18 cellular contexts compared by ENCODE assay signal in genomic region chr1:119865607-119866006, GRCh38. TPM values are rescaled to one million over a fixed set of nuclear protein-coding genes. Genes with fewer than 3 reads are reported as not detected.
DNase-seq lines count a peak whose midpoint lies in the region; ATAC-seq and TF ChIP-seq lines count a peak whose summit lies in the region.
"Had no signal": no experiment of that assay in that cellular context is flagged by ENCODE, and none has a peak within 500 bp of the region (broad histone marks: within the 10 kb centered on the region; RNA-seq: fewer than 3 reads in every experiment).

No MANE protein-coding gene starts in this region.

- H3K14ac ChIP-seq in mesenchymal stem cell (ENCODE audit: low read length in 2 of 2): no peak overlapping the region

- H2BK15ac ChIP-seq in mesenchymal stem cell (ENCODE audit: low read depth, poor library complexity, severe bottlenecking): no peak overlapping the region

- no peak for ATAC-seq in left lobe of liver
- ATAC-seq: K562 had no signal

- DNase-seq in AG10803 (ENCODE audit: low read depth) (peak; percentile 92), HCEC 1CT (peak; percentile 85), fibroblast of gingiva (ENCODE audit: low read depth) (peak; percentile 89), mesenchymal stem cell (peak; percentile 31), Peyer's patch (no peak), NCI-H1417 (lab: John Stamatoyannopoulos, UW) (no peak), left lobe of liver (ENCODE audit: low spot score) (no peak), DMS114 treated with DMSO at 0.1 percent for 48 hours (lab: John Stamatoyannopoulos, UW; ENCODE audit: unreplicated experiment) (no peak)
- DNase-seq: ACHN, COR-L47, NCI-H1048, NCI-H2107, NCI-H345, NCI-H526 treated with DMSO at 0.1 percent for 48 hours had no signal

- no peaks in the 10 kb centered on the region for H3K9me3 ChIP-seq in mesenchymal stem cell (ENCODE audit: control insufficient read depth, low read length)
- no peaks in the 10 kb centered on the region for H3K9me3 ChIP-seq in Peyer's patch

- H3K79me1 ChIP-seq in mesenchymal stem cell (replicated peaks; ENCODE audit: low read length, poor library complexity, severe bottlenecking): no peaks in the 10 kb centered on the region

- TF ChIP-seq CTCF in AG10803 (conservative IDR thresholded peaks at IDR 0.05; ENCODE audit: low read length) (no peak), Peyer's patch (IDR thresholded peaks at IDR 0.05) (no peak)

- H3K18ac ChIP-seq in mesenchymal stem cell (ENCODE audit: low read depth in 1 of 2, low read length in 2 of 2): no peak overlapping the region

- WGBS in mesenchymal stem cell: 16% methylated on average over 3 of the region's 4 CpGs

- H3K36me3 ChIP-seq in mesenchymal stem cell (ENCODE audit: control insufficient read depth in 1 of 2, insufficient read depth in 2 of 2, low read depth in 1 of 2, low read length in 2 of 2) (no peaks in the 10 kb centered on the region), Peyer's patch (no peaks in the 10 kb centered on the region)

- H3K27ac ChIP-seq in mesenchymal stem cell (ENCODE audit: low read length, poor library complexity, severe bottlenecking) (no peak overlapping the region), Peyer's patch (no peak overlapping the region)
- H3K27ac ChIP-seq: HL-60 had no signal

- no peak overlapping the region for H3K4ac ChIP-seq in mesenchymal stem cell (ENCODE audit: low read depth in 1 of 2, low read length in 2 of 2)

- no peak overlapping the region for H4K8ac ChIP-seq in mesenchymal stem cell (ENCODE audit: low read length)

- H2BK12ac ChIP-seq in mesenchymal stem cell (ENCODE audit: low read length in 2 of 2): no peak overlapping the region

- H2AFZ ChIP-seq in mesenchymal stem cell (ENCODE audit: low read depth, low read length): no peak overlapping the region

- no peak overlapping the region for H3K4me3 ChIP-seq in AG10803 (ENCODE audit: low read length)
- no peak overlapping the region for H3K4me3 ChIP-seq in mesenchymal stem cell (ENCODE audit: insufficient read depth in 1 of 2, low read depth in 1 of 2, low read length in 2 of 2)
- no peak overlapping the region for H3K4me3 ChIP-seq in Peyer's patch
- H3K4me3 ChIP-seq: K562 had no signal

- no peak overlapping the region for H2AK5ac ChIP-seq in mesenchymal stem cell (ENCODE audit: low read length, severe bottlenecking)

- no peak overlapping the region for H3K4me2 ChIP-seq in mesenchymal stem cell (ENCODE audit: low read length, poor library complexity, severe bottlenecking)

- no peak overlapping the region for H3K9ac ChIP-seq in mesenchymal stem cell (ENCODE audit: low read length)

- H4K91ac ChIP-seq in mesenchymal stem cell (ENCODE audit: low read length): no peak overlapping the region

- no peak for TF ChIP-seq POLR2A in Peyer's patch (IDR thresholded peaks at IDR 0.05)

- no peak overlapping the region for H2BK5ac ChIP-seq in mesenchymal stem cell (ENCODE audit: low read depth, low read length, poor library complexity, severe bottlenecking)

- H3K4me1 ChIP-seq in mesenchymal stem cell (ENCODE audit: control insufficient read depth, insufficient read depth, low read depth, low read length): no peaks in the 10 kb centered on the region
- peaks cover 0 to 10% (median 0%) of the 10 kb centered on the region in 4 donors for H3K4me1 ChIP-seq in Peyer's patch

- H3K27me3 ChIP-seq in mesenchymal stem cell (ENCODE audit: control insufficient read depth in 1 of 2, insufficient read depth in 1 of 2, low read length in 2 of 2) (no peaks in the 10 kb centered on the region), Peyer's patch (no peaks in the 10 kb centered on the region)

- no peak overlapping the region for H3K23ac ChIP-seq in mesenchymal stem cell (ENCODE audit: low read length in 2 of 2)

- no peak overlapping the region for H2BK120ac ChIP-seq in mesenchymal stem cell (ENCODE audit: low read depth, low read length)

RNA-seq across cellular contexts. Expression of gene ADAM30, which starts 30.7 kb away (rescaled TPM):
- not detected for polyA plus RNA-seq in mesenchymal stem cell (2013, experiment 1 of 2)
- not detected for polyA plus RNA-seq in mesenchymal stem cell (2013, experiment 2 of 2)
- not detected for total RNA-seq in Peyer's patch
- total RNA-seq in left lobe of liver: not detected
- total RNA-seq: G401, K562 had no signal
- polyA plus RNA-seq: CD14-positive monocyte, K562 had no signal

RNA-seq across cellular contexts. Expression of gene REG4, which starts 54.3 kb away (rescaled TPM):
- polyA plus RNA-seq in mesenchymal stem cell (2013, experiment 1 of 2): not detected
- not detected for polyA plus RNA-seq in mesenchymal stem cell (2013, experiment 2 of 2)
- total RNA-seq in Peyer's patch (100 to 1,000 TPM in 3 of 4 donors, 10 to 100 TPM in 1; 27.2 to 559 (median 132) TPM), left lobe of liver (not detected)
- total RNA-seq: G401, K562 had no signal
- polyA plus RNA-seq: CD14-positive monocyte, K562 had no signal

Comparison
In these comparisons a context has a peak if more than half of its experiments do, and no peak if none do; other contexts are left out.
1. DNase-seq: peak in AG10803 (single experiment), HCEC 1CT (single experiment), fibroblast of gingiva (single experiment) and mesenchymal stem cell (single experiment); none in Peyer's patch (0 of 3), NCI-H1417 (0 of 3), left lobe of liver (single experiment) and DMS114 treated with DMSO at 0.1 percent for 48 hours (single experiment).
2. RNA of gene REG4, which starts 54.3 kb away (total RNA-seq): 27.2 to 559 TPM in Peyer's patch; not detected in left lobe of liver (single experiment); every median in the first group is over 10 times any median in the second.